In the genomic region with DNA sequence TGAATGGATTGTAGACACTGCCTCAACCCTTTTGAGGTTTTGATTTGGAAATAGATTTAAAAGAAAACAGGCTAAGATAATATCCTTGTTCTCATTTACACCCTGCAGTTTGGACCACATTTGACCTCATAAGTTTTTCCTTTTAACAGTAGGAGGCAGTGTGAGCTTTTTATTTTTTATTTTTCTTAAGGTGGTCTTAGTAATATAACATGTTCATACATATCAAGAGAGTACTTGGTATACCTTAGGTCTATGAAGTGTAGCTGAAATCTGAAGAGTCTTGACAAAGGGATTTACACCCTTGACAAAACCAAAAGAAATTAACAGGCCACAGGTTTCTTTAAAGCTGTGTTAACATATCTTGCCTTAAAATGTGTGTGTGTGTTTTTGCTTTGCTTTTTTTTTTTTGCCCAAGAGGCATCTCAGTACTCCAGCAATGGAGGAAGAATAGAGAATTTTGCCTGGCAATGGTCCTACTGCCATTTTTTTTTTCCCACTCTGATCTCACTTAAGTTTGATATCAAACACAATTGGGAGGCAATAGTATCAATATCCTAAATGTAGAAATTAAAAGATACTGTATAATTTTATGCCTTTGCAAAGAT, we compare ENCODE assay signal across 8 cellular contexts. TPM values are rescaled to one million over a fixed set of nuclear protein-coding genes. Genes with fewer than 3 reads are reported as not detected.
DNase-seq lines count a peak whose midpoint lies in the region; ATAC-seq and TF ChIP-seq lines count a peak whose summit lies in the region.

No MANE protein-coding gene starts in this region.

- H3K27ac Mint-ChIP-seq in activated naive CD8-positive, alpha-beta T cell treated with anti-CD3 and anti-CD28 coated beads, Interleukin-2, amount 50 U/mL, for 24 hours: peak overlapping the region; percentile 73

- peak; percentile 36; the same call in 1 of the 2 replicates for TF ChIP-seq CTCF in BJ (IDR thresholded peaks at IDR 0.05; ENCODE audit: insufficient read depth, low read depth, low read length)

- ATAC-seq in activated naive CD8-positive, alpha-beta T cell treated with anti-CD3 and anti-CD28 coated beads, Interleukin-2, amount 50 U/mL, for 24 hours: no peak
- ATAC-seq in HG02588 (IDR thresholded peaks at IDR 0.05; ENCODE audit: unreplicated experiment) (no peak), HG02970 (IDR thresholded peaks at IDR 0.05; ENCODE audit: low FRiP score, unreplicated experiment) (no peak)

- CTCF ChIA-PET in BJ (lab: Yijun Ruan, JAX): interaction anchor here (0.6 to 1.4 kb wide), 4 partner anchors 43 to 428 kb away, joined by 3 to 5 read pairs (median 3); no protein-coding TSS in a partner anchor

- H3K27me3 Mint-ChIP-seq in activated naive CD8-positive, alpha-beta T cell treated with anti-CD3 and anti-CD28 coated beads, Interleukin-2, amount 50 U/mL, for 24 hours: no peaks in the 10 kb centered on the region

- peak overlapping the region; percentile 96 for H3K4me3 Mint-ChIP-seq in activated naive CD8-positive, alpha-beta T cell treated with anti-CD3 and anti-CD28 coated beads, Interleukin-2, amount 50 U/mL, for 24 hours

- POLR2A ChIA-PET in BJ (lab: Charles Lee): no interaction called here

- peaks cover 15% of the 10 kb centered on the region for H3K36me3 Mint-ChIP-seq in activated naive CD8-positive, alpha-beta T cell treated with anti-CD3 and anti-CD28 coated beads, Interleukin-2, amount 50 U/mL, for 24 hours (ENCODE audit: low read depth)

- no peaks in the 10 kb centered on the region for H3K9me3 Mint-ChIP-seq in activated naive CD8-positive, alpha-beta T cell treated with anti-CD3 and anti-CD28 coated beads, Interleukin-2, amount 50 U/mL, for 24 hours

- no peaks in the 10 kb centered on the region for H3K36me3 ChIP-seq in BJ (ENCODE audit: control insufficient read depth, insufficient read depth, low read length)

- DNase-seq in BJ (ENCODE audit: low read depth): no peak
- peak; percentile 69 for DNase-seq in HT1080 (ENCODE audit: low read depth)
- no peak for DNase-seq in activated naive CD8-positive, alpha-beta T cell treated with anti-CD3 and anti-CD28 coated beads, Interleukin-2, amount 50 U/mL, for 24 hours
- DNase-seq in lung microvascular endothelial cell (ENCODE audit: low read depth in 2 of 2): peak; percentile 15 to 61
- DNase-seq in epidermal melanocyte (ENCODE audit: insufficient read length, low spot score): no peak
- no peak for DNase-seq in hypothalamus (lab: John Stamatoyannopoulos, UW)

- no peaks in the 10 kb centered on the region for H3K27me3 ChIP-seq in BJ (ENCODE audit: control insufficient read depth, insufficient read depth, low read length)

- peaks cover 58% of the 10 kb centered on the region for H3K4me1 Mint-ChIP-seq in activated naive CD8-positive, alpha-beta T cell treated with anti-CD3 and anti-CD28 coated beads, Interleukin-2, amount 50 U/mL, for 24 hours

- H3K4me3 ChIP-seq in BJ (ENCODE audit: low read depth, low read length): peak overlapping the region; percentile 59

RNA-seq across cellular contexts. Expression of a gene that starts 3.3 kb away (rescaled TPM):
- 7.0 and 7.2 TPM in 2 replicates for polyA plus RNA-seq in BJ (2011; rRNA removed)
- 14.9 and 19.2 TPM in 2 replicates for polyA minus RNA-seq in BJ (2011; rRNA and poly(A)+ RNA removed)
- 50.6 and 58.2 TPM in 2 replicates for total RNA-seq in HT1080 (2014; rRNA removed; shearing (Covaris generic))
- polyA plus RNA-seq in HT1080 (2015; cell fraction: cytosol; rRNA removed): 33.2 and 33.3 TPM in 2 replicates
- polyA plus RNA-seq in HT1080 (2015; cell fraction: nucleus; rRNA removed): 21.5 and 21.8 TPM in 2 replicates
- total RNA-seq in lung microvascular endothelial cell: 12.5 and 16.1 TPM in 2 replicates

Comparison
In these comparisons a context has a peak if more than half of its experiments do, and no peak if none do; other contexts are left out.
1. DNase-seq: peak in HT1080 (single experiment) and lung microvascular endothelial cell (2 of 2); none in BJ (single experiment), activated naive CD8-positive, alpha-beta T cell treated with anti-CD3 and anti-CD28 coated beads, Interleukin-2, amount 50 U/mL, for 24 hours (single experiment), epidermal melanocyte (single experiment) and hypothalamus (0 of 51).